2 cellular contexts compared by ENCODE assay signal in genomic region chr3:46936733-46937250, GRCh38.
A peak's percentile ranks its signal among the peaks of the same experiment; 100 is the strongest.
TF ChIP-seq lines count a peak whose summit lies in the region.

No MANE protein-coding gene starts in this region.

TF ChIP-seq in HCT116, 20 proteins besides CTCF, POLR2A, EP300 and RAD21:
- TF ChIP-seq CEBPB (IDR thresholded peaks at IDR 0.05; ENCODE audit: low read depth) (no peak), CBX3 (IDR thresholded peaks at IDR 0.05; ENCODE audit: low read depth) (no peak)

TF ChIP-seq in endothelial cell of umbilical vein, 7 proteins besides CTCF, POLR2A, EP300 and RAD21:
- peak; percentile 50 for TF ChIP-seq FOS (IDR thresholded peaks at IDR 0.05; ENCODE audit: borderline replicate concordance, insufficient read depth, low read length)
- peak; percentile 32 for TF ChIP-seq POLR2AphosphoS5 (IDR thresholded peaks at IDR 0.05; ENCODE audit: insufficient read depth, low read depth, low read length)
- TF ChIP-seq GATA2 (IDR thresholded peaks at IDR 0.05; ENCODE audit: insufficient read depth, insufficient read length, low read depth, low read length), result no peak
- TF ChIP-seq MYC (IDR thresholded peaks at IDR 0.05; ENCODE audit: low read depth, low read length), result no peak
